In the genomic region with DNA sequence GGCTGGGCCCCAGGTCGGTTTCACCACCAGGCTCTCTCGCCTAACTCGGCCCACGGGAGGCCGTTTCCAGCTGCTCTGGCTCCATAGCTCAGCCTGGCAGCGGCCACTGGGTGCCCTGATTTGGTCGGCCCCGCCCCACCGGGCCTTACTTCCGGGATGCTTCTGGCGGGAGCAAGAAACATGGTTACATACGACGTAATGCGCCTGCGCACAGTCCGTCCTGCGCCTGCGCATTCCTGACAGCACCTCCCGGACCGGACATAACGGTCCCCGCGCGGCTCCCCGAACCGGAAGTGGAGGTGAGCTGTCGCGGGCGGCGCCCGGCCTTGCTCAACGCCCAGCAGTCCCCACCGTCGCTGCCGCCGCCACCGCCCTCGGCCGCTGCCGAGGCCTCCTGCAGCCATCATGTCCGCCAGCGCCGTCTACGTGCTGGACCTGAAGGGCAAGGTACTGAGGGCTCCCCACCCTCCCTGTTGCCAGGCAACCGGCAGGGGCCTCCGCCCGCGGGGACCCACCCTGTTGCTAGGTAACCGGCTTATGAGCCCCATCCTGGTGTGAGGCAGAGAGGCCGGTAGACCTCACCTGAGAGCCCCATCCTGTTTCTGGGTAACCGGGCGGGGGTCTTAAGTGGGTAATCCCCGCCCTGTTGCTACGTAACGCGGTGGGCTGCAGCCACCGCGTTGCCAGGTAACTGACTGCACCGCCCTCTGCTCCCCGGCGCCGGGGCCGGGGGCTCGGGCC, we compare ENCODE assay signal across 1 cellular context.
TF ChIP-seq lines count a peak whose summit lies in the region.

A gene (plus strand): TSS at position 290 of the 741 bp plus-strand sequence. CDS start 116 bp downstream, at position 406.

TF ChIP-seq in HepG2, 621 proteins besides CTCF, POLR2A, EP300 and RAD21 (continued from another document and continues in another):
- TF ChIP-seq, protein P1, sequence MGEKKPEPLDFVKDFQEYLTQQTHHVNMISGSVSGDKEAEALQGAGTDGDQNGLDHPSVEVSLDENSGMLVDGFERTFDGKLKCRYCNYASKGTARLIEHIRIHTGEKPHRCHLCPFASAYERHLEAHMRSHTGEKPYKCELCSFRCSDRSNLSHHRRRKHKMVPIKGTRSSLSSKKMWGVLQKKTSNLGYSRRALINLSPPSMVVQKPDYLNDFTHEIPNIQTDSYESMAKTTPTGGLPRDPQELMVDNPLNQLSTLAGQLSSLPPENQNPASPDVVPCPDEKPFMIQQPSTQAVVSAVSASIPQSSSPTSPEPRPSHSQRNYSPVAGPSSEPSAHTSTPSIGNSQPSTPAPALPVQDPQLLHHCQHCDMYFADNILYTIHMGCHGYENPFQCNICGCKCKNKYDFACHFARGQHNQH (CRISPR knock-in tag; IDR thresholded peaks at IDR 0.05) = no peak
- TF ChIP-seq, protein P2, sequence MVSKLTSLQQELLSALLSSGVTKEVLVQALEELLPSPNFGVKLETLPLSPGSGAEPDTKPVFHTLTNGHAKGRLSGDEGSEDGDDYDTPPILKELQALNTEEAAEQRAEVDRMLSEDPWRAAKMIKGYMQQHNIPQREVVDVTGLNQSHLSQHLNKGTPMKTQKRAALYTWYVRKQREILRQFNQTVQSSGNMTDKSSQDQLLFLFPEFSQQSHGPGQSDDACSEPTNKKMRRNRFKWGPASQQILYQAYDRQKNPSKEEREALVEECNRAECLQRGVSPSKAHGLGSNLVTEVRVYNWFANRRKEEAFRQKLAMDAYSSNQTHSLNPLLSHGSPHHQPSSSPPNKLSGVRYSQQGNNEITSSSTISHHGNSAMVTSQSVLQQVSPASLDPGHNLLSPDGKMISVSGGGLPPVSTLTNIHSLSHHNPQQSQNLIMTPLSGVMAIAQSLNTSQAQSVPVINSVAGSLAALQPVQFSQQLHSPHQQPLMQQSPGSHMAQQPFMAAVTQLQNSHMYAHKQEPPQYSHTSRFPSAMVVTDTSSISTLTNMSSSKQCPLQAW (CRISPR knock-in tag; IDR thresholded peaks at IDR 0.05) = 0 out of 2 replicates have a peak, but pooled peaks have one; percentile 34
- TF ChIP-seq ELF3 (CRISPR knock-in tag; IDR thresholded peaks at IDR 0.05) (peak; percentile 83), PCBP1 (IDR thresholded peaks at IDR 0.05; ENCODE audit: borderline replicate concordance, low read depth, low read length) (0 out of 2 replicates have a peak, but pooled peaks have one; percentile 26), HCFC1 (IDR thresholded peaks at IDR 0.05; ENCODE audit: low read depth, low read length) (peak; percentile 67), HDAC1 (CRISPR knock-in tag; IDR thresholded peaks at IDR 0.05) (peak; percentile 93), NFATC3 (CRISPR knock-in tag; IDR thresholded peaks at IDR 0.05) (0 out of 2 replicates have a peak, but pooled peaks have one; percentile 76), GABPA (IDR thresholded peaks at IDR 0.05; ENCODE audit: low read depth, low read length) (peak; percentile 95), GABPA (CRISPR knock-in tag; IDR thresholded peaks at IDR 0.05; ENCODE audit: low read depth) (peak; percentile 93), ZNF350 (CRISPR knock-in tag; IDR thresholded peaks at IDR 0.05; ENCODE audit: borderline replicate concordance, low read depth) (peak; percentile 44; the same call in 1 of the 2 replicates), POLR2AphosphoS5 (IDR thresholded peaks at IDR 0.05; ENCODE audit: low read depth, low read length) (peak; percentile 74), ZNF335 (CRISPR knock-in tag; IDR thresholded peaks at IDR 0.05) (peak; percentile 70; the same call in 1 of the 2 replicates), SP1 (IDR thresholded peaks at IDR 0.05) (no peak), SP1 (CRISPR knock-in tag; IDR thresholded peaks at IDR 0.05) (no peak; the same call in none of the 2 replicates), FOXK2 (IDR thresholded peaks at IDR 0.05) (peak; percentile 45; the same call in 1 of the 2 replicates), ELF4 (CRISPR knock-in tag; IDR thresholded peaks at IDR 0.05; ENCODE audit: borderline replicate concordance) (peak; percentile 86; the same call in 1 of the 2 replicates), U2AF1 (optimal IDR thresholded peaks at IDR 0.05; ENCODE audit: low read depth, low read length) (no peak), KLF13 (CRISPR knock-in tag; IDR thresholded peaks at IDR 0.05) (no peak), TAF1 (CRISPR knock-in tag; IDR thresholded peaks at IDR 0.05) (peak; percentile 86), RBFOX2 (IDR thresholded peaks at IDR 0.05; ENCODE audit: low read depth, low read length) (peak; percentile 91), KDM5A (IDR thresholded peaks at IDR 0.05; ENCODE audit: borderline replicate concordance, low read length) (peak; percentile 79; the same call in 1 of the 2 replicates), KDM2A (CRISPR knock-in tag; IDR thresholded peaks at IDR 0.05; ENCODE audit: borderline replicate concordance, low read depth) (peak; percentile 77; the same call in 1 of the 2 replicates), ZNF850 (CRISPR knock-in tag; conservative IDR thresholded peaks at IDR 0.05) (no peak), MZF1 (CRISPR knock-in tag; IDR thresholded peaks at IDR 0.05; ENCODE audit: borderline replicate concordance) (no peak), YEATS4 (CRISPR knock-in tag; IDR thresholded peaks at IDR 0.05; ENCODE audit: borderline replicate concordance) (peak; percentile 90), ZNF619 (CRISPR knock-in tag; IDR thresholded peaks at IDR 0.05) (peak; percentile 7; the same call in 1 of the 2 replicates), ETV5 (CRISPR knock-in tag; IDR thresholded peaks at IDR 0.05; ENCODE audit: borderline replicate concordance) (peak; percentile 87; the same call in 1 of the 2 replicates), IRF2 (CRISPR knock-in tag; IDR thresholded peaks at IDR 0.05) (peak; percentile 52; the same call in 1 of the 2 replicates), SMARCC2 (IDR thresholded peaks at IDR 0.05) (no peak), MXD4 (CRISPR knock-in tag; IDR thresholded peaks at IDR 0.05) (peak; percentile 69), ZNF792 (CRISPR knock-in tag; IDR thresholded peaks at IDR 0.05) (peak; percentile 44; the same call in 1 of the 2 replicates), ZNF292 (CRISPR knock-in tag; IDR thresholded peaks at IDR 0.05; ENCODE audit: borderline replicate concordance, low read depth) (0 out of 2 replicates have a peak, but pooled peaks have one; percentile 67), ZSCAN30 (CRISPR knock-in tag; IDR thresholded peaks at IDR 0.05) (no peak), GPN1 (CRISPR knock-in tag; IDR thresholded peaks at IDR 0.05; ENCODE audit: borderline replicate concordance) (0 out of 2 replicates have a peak, but pooled peaks have one; percentile 77), PHF8 (CRISPR knock-in tag; IDR thresholded peaks at IDR 0.05) (peak; percentile 82)
- TF ChIP-seq, protein P3, sequence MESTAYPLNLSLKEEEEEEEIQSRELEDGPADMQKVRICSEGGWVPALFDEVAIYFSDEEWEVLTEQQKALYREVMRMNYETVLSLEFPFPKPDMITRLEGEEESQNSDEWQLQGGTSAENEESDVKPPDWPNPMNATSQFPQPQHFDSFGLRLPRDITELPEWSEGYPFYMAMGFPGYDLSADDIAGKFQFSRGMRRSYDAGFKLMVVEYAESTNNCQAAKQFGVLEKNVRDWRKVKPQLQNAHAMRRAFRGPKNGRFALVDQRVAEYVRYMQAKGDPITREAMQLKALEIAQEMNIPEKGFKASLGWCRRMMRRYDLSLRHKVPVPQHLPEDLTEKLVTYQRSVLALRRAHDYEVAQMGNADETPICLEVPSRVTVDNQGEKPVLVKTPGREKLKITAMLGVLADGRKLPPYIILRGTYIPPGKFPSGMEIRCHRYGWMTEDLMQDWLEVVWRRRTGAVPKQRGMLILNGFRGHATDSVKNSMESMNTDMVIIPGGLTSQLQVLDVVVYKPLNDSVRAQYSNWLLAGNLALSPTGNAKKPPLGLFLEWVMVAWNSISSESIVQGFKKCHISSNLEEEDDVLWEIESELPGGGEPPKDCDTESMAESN (CRISPR knock-in tag; conservative IDR thresholded peaks at IDR 0.05) = peak; percentile 65; the same call in 1 of the 2 replicates
- TF ChIP-seq, protein P4, sequence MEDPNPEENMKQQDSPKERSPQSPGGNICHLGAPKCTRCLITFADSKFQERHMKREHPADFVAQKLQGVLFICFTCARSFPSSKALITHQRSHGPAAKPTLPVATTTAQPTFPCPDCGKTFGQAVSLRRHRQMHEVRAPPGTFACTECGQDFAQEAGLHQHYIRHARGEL (CRISPR knock-in tag; IDR thresholded peaks at IDR 0.05) = no peak
- TF ChIP-seq, protein P5, sequence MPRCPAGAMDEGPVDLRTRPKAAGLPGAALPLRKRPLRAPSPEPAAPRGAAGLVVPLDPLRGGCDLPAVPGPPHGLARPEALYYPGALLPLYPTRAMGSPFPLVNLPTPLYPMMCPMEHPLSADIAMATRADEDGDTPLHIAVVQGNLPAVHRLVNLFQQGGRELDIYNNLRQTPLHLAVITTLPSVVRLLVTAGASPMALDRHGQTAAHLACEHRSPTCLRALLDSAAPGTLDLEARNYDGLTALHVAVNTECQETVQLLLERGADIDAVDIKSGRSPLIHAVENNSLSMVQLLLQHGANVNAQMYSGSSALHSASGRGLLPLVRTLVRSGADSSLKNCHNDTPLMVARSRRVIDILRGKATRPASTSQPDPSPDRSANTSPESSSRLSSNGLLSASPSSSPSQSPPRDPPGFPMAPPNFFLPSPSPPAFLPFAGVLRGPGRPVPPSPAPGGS (CRISPR knock-in tag; IDR thresholded peaks at IDR 0.05) = peak; percentile 39; the same call in 1 of the 2 replicates
- TF ChIP-seq, protein P6, sequence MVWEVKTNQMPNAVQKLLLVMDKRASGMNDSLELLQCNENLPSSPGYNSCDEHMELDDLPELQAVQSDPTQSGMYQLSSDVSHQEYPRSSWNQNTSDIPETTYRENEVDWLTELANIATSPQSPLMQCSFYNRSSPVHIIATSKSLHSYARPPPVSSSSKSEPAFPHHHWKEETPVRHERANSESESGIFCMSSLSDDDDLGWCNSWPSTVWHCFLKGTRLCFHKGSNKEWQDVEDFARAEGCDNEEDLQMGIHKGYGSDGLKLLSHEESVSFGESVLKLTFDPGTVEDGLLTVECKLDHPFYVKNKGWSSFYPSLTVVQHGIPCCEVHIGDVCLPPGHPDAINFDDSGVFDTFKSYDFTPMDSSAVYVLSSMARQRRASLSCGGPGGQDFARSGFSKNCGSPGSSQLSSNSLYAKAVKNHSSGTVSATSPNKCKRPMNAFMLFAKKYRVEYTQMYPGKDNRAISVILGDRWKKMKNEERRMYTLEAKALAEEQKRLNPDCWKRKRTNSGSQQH (CRISPR knock-in tag; IDR thresholded peaks at IDR 0.05; ENCODE audit: low read depth) = no peak
- TF ChIP-seq, protein P7, sequence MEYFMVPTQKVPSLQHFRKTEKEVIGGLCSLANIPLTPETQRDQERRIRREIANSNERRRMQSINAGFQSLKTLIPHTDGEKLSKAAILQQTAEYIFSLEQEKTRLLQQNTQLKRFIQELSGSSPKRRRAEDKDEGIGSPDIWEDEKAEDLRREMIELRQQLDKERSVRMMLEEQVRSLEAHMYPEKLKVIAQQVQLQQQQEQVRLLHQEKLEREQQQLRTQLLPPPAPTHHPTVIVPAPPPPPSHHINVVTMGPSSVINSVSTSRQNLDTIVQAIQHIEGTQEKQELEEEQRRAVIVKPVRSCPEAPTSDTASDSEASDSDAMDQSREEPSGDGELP (IDR thresholded peaks at IDR 0.05; ENCODE audit: borderline replicate concordance, low read depth) = peak; percentile 73
- TF ChIP-seq, protein P8, sequence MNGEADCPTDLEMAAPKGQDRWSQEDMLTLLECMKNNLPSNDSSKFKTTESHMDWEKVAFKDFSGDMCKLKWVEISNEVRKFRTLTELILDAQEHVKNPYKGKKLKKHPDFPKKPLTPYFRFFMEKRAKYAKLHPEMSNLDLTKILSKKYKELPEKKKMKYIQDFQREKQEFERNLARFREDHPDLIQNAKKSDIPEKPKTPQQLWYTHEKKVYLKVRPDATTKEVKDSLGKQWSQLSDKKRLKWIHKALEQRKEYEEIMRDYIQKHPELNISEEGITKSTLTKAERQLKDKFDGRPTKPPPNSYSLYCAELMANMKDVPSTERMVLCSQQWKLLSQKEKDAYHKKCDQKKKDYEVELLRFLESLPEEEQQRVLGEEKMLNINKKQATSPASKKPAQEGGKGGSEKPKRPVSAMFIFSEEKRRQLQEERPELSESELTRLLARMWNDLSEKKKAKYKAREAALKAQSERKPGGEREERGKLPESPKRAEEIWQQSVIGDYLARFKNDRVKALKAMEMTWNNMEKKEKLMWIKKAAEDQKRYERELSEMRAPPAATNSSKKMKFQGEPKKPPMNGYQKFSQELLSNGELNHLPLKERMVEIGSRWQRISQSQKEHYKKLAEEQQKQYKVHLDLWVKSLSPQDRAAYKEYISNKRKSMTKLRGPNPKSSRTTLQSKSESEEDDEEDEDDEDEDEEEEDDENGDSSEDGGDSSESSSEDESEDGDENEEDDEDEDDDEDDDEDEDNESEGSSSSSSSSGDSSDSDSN (CRISPR knock-in tag; IDR thresholded peaks at IDR 0.05) = peak; percentile 65
- TF ChIP-seq, protein P9, sequence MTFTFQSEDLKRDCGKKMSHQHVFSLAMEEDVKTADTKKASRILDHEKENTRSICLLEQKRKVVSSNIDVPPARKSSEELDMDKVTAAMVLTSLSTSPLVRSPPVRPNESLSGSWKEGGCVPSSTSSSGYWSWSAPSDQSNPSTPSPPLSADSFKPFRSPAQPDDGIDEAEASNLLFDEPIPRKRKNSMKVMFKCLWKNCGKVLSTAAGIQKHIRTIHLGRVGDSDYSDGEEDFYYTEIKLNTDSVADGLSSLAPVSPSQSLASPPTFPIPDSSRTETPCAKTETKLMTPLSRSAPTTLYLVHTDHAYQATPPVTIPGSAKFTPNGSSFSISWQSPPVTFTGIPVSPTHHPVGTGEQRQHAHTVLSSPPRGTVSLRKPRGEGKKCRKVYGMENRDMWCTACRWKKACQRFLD (CRISPR knock-in tag; IDR thresholded peaks at IDR 0.05; ENCODE audit: borderline replicate concordance) = peak; percentile 63; the same call in 1 of the 2 replicates
- TF ChIP-seq, protein P10, sequence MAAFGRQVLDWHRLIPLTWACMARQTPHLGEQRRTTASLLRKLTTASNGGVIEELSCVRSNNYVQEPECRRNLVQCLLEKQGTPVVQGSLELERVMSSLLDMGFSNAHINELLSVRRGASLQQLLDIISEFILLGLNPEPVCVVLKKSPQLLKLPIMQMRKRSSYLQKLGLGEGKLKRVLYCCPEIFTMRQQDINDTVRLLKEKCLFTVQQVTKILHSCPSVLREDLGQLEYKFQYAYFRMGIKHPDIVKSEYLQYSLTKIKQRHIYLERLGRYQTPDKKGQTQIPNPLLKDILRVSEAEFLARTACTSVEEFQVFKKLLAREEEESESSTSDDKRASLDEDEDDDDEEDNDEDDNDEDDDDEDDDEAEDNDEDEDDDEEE (CRISPR knock-in tag; IDR thresholded peaks at IDR 0.05) = 0 out of 2 replicates have a peak, but pooled peaks have one; percentile 14
- TF ChIP-seq, protein P11, sequence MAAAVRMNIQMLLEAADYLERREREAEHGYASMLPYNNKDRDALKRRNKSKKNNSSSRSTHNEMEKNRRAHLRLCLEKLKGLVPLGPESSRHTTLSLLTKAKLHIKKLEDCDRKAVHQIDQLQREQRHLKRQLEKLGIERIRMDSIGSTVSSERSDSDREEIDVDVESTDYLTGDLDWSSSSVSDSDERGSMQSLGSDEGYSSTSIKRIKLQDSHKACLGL (CRISPR knock-in tag; IDR thresholded peaks at IDR 0.05) = peak; percentile 82
